ENCODE assay signal across 17 cellular contexts in the genomic region with DNA sequence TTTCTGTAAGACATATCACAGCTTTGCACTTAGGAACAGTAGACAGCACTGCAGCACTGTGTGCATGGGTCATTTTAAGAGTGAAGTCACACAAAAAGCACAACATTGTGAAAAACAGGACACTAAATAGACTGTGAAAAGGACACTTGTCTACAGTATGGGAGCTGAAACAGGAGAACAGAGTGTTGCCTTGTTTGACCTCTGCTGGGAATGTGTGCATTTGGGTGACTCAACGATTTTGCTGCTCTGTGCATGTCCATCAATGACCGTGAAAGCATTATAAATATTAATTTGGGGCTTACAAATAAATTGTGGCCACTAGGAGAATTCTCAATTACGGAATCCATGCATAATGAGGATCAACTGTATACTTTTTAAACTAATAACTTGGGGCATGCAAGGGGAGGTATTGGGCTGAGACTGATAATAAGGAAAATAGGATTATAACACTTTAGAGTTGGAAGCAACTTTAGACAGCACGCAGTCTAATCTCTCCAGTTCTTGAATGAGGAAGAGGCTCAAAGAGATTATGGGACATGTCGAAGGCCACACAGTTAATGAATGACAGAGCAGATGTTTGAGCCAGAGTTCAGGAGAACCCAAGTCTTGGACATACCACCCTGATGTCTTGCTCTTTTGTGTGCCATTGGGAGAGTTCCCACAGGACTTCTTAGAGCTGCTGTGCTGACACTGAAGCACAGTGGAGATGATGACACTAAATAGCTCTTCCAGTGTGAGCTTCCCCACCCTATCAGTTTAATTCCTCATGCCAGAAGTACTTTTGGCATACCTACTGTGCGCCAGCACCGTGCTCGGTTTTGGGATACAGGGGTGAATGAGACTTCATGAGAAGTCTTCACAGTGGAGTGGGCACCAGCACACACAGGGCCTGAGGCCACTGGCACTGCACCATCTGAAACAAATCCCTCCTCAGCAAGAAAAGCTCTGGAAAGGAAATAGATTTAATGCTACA.
DNase-seq lines count a peak whose midpoint lies in the region; ATAC-seq and TF ChIP-seq lines count a peak whose summit lies in the region.
"Had no signal": no experiment of that assay in that cellular context is flagged by ENCODE, and none has a peak within 500 bp of the region (broad histone marks: within the 10 kb centered on the region; RNA-seq: fewer than 3 reads in every experiment).

No MANE protein-coding gene starts in this region.

- H3K4me3 ChIP-seq in fibroblast of mammary gland (ENCODE audit: control insufficient read depth, low read depth, low read length) (no peak overlapping the region), retinal pigment epithelial cell (ENCODE audit: low read length) (no peak overlapping the region), BE2C (ENCODE audit: low read depth, low read length) (no peak overlapping the region)
- H3K4me3 ChIP-seq: K562 had no signal

- H3K9me3 ChIP-seq in BE2C: no peaks in the 10 kb centered on the region

- TF ChIP-seq CTCF in fibroblast of mammary gland (conservative IDR thresholded peaks at IDR 0.05; ENCODE audit: control insufficient read depth, insufficient read depth, low read depth, low read length) (no peak), retinal pigment epithelial cell (conservative IDR thresholded peaks at IDR 0.05; ENCODE audit: low read depth, low read length) (no peak), BE2C (IDR thresholded peaks at IDR 0.05; ENCODE audit: low read depth, low read length) (no peak)

- ATAC-seq in left lobe of liver (no peak), HG02642 (IDR thresholded peaks at IDR 0.05; ENCODE audit: poor library complexity, unreplicated experiment) (no peak)
- ATAC-seq: CD8-positive, alpha-beta T cell; K562; Panc1; Right ventricle myocardium inferior had no signal

- H3K4me1 ChIP-seq in BE2C: peaks cover 6% of the 10 kb centered on the region; the same call in 1 of the 2 replicates

- no peaks in the 10 kb centered on the region for H3K27me3 ChIP-seq in BE2C

- peak; percentile 29 for DNase-seq in D341Med (ENCODE audit: low spot score)
- peak; percentile 36 for DNase-seq in LHCN-M2 (ENCODE audit: low read depth)
- peak; percentile 10 for DNase-seq in fibroblast of mammary gland (ENCODE audit: low read depth)
- peak; percentile 29 for DNase-seq in retinal pigment epithelial cell (ENCODE audit: low read depth)
- no peak for DNase-seq in left lobe of liver (ENCODE audit: low spot score)
- DNase-seq in BE2C: no peak
- DNase-seq in stimulated activated naive CD4-positive, alpha-beta T cell treated with Interleukin-2 at 50 U/mL for 16 hours (lab: John Stamatoyannopoulos, UW): no peak
- DNase-seq: CD8-positive, alpha-beta T cell; DMS 273 treated with DMSO at 0.1 percent for 48 hours; H7; NCI-H1048; NCI-H2107; NCI-H345 had no signal

- no peaks in the 10 kb centered on the region for H3K36me3 ChIP-seq in BE2C

Comparison
In these comparisons a context has a peak if more than half of its experiments do, and no peak if none do; other contexts are left out.
1. DNase-seq: peak in D341Med (single experiment), LHCN-M2 (single experiment), fibroblast of mammary gland (single experiment) and retinal pigment epithelial cell (single experiment); none in left lobe of liver (single experiment), BE2C (single experiment) and stimulated activated naive CD4-positive, alpha-beta T cell treated with Interleukin-2 at 50 U/mL for 16 hours (single experiment).